ENCODE assay signal across 8 cellular contexts in the genomic region with DNA sequence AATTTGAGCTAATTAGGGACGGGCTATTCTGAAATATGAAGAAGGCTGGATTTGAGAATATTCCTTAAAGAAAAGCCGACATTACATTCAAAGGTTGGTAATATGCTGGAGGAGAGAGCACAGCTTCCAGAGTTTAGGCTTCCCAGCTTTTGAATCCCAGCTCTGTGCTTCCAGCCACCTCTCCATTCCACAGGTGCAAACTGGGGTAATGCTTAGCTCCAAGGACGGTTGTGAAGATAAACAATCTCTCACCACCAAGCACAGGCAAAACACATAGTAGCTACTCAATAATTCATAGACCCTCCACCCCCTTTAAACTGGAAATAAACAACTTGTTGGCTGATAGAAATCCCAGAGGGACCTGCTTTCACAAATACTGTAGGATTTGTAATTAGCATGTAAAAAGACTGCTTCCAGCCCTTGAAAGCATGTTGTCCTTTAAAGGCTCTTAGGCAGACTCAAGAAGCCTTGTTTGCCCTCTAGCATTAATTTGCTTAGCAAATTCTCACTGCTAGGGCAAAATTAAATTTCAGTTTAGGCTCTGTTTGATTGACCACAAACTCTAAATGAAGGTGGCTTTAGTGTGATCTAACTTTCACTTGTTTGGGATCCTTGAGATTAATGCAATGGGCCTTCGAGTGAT. TPM values are rescaled to one million over a fixed set of nuclear protein-coding genes. Genes with fewer than 3 reads are reported as not detected.
A peak's percentile ranks its signal among the peaks of the same experiment; 100 is the strongest.
DNase-seq lines count a peak whose midpoint lies in the region; ATAC-seq and TF ChIP-seq lines count a peak whose summit lies in the region.
"Had no signal": no experiment of that assay in that cellular context is flagged by ENCODE, and none has a peak within 500 bp of the region (broad histone marks: within the 10 kb centered on the region; RNA-seq: fewer than 3 reads in every experiment).

No MANE protein-coding gene starts in this region.

- H3K9me3 ChIP-seq in HEK293 (ENCODE audit: control insufficient read depth, insufficient read depth, low read depth, low read length) (no peaks in the 10 kb centered on the region), iPS-15b (ENCODE audit: control insufficient read depth, insufficient read depth, low read length) (no peaks in the 10 kb centered on the region)

- H3K36me3 ChIP-seq in HEK293 (ENCODE audit: control insufficient read depth in 2 of 2, insufficient read depth in 1 of 2, low read length in 2 of 2) (no peaks in the 10 kb centered on the region), iPS-15b (ENCODE audit: control insufficient read depth, insufficient read depth, low read length) (no peaks in the 10 kb centered on the region)

- H3K9me3 Mint-ChIP-seq in stimulated activated naive B cell treated with anti-CD40 and anti-IgM and Interleukin-4, amounts not matched to agents 10 μg/mL and 1 μg/mL and 100 μg/mL, for 72 hours = peaks cover 0 to 4% of the 10 kb centered on the region in 2 donors

- H3K4me3 Mint-ChIP-seq in stimulated activated naive B cell treated with anti-CD40 and anti-IgM and Interleukin-4, amounts not matched to agents 10 μg/mL and 1 μg/mL and 100 μg/mL, for 72 hours = no peak overlapping the region

- H3K36me3 Mint-ChIP-seq in stimulated activated naive B cell treated with anti-CD40 and anti-IgM and Interleukin-4, amounts not matched to agents 10 μg/mL and 1 μg/mL and 100 μg/mL, for 72 hours = no peaks in the 10 kb centered on the region

- no peak for TF ChIP-seq CTCF in HEK293 (tag by site-specific recombination; IDR thresholded peaks at IDR 0.05)
- TF ChIP-seq CTCF in omental fat pad (IDR thresholded peaks at IDR 0.05) = no peak

- H3K27me3 Mint-ChIP-seq in stimulated activated naive B cell treated with anti-CD40 and anti-IgM and Interleukin-4, amounts not matched to agents 10 μg/mL and 1 μg/mL and 100 μg/mL, for 72 hours = no peaks in the 10 kb centered on the region

- no peak overlapping the region for H3K27ac ChIP-seq in HEK293 (ENCODE audit: extremely low read depth, low read depth, low read length)

- peak; percentile 89 for DNase-seq in NCI-H69 (lab: John Stamatoyannopoulos, UW)
- no peak for DNase-seq in stimulated activated naive B cell treated with anti-CD40 and anti-IgM and Interleukin-4, amounts not matched to agents 10 μg/mL and 1 μg/mL and 100 μg/mL, for 72 hours
- DNase-seq in omental fat pad (ENCODE audit: low spot score) = no peak
- no peak for DNase-seq in HUDEP-2 (lab: John Stamatoyannopoulos, UW; ENCODE audit: unreplicated experiment in 76 of 76)
- DNase-seq: NCI-H2171 had no signal

- H3K4me1 Mint-ChIP-seq in stimulated activated naive B cell treated with anti-CD40 and anti-IgM and Interleukin-4, amounts not matched to agents 10 μg/mL and 1 μg/mL and 100 μg/mL, for 72 hours = peaks cover 45 to 66% of the 10 kb centered on the region in 2 donors

- peak overlapping the region; percentile 9 for H3K9ac ChIP-seq in iPS-15b (ENCODE audit: low read depth, low read length)

- H3K4me1 ChIP-seq in HEK293 (ENCODE audit: control insufficient read depth, insufficient read depth, low read length) (peaks cover 14% of the 10 kb centered on the region), iPS-15b (ENCODE audit: control insufficient read depth, insufficient read depth, low read length) (peaks cover 40% of the 10 kb centered on the region)

- no peak overlapping the region for H3K4me3 ChIP-seq in HEK293 (ENCODE audit: low read depth, low read length)
- peak overlapping the region; percentile 2 for H3K4me3 ChIP-seq in iPS-15b (ENCODE audit: low read depth, low read length)

- H3K27me3 ChIP-seq in iPS-15b (ENCODE audit: control insufficient read depth, insufficient read depth, low read length) = no peaks in the 10 kb centered on the region

- ATAC-seq in stimulated activated naive B cell treated with anti-CD40 and anti-IgM and Interleukin-4, amounts not matched to agents 10 μg/mL and 1 μg/mL and 100 μg/mL, for 72 hours (replicated peaks) = no peak
- ATAC-seq in GM19351 (IDR thresholded peaks at IDR 0.05; ENCODE audit: unreplicated experiment) (no peak), omental fat pad (ENCODE audit: low FRiP score) (no peak)

- CTCF ChIA-PET in HEK293 (lab: Yijun Ruan, JAX) = interaction anchor here (1.3 kb wide), 1 partner anchor 101 kb away, joined by 3 read pairs; no protein-coding TSS in a partner anchor

- H3K27ac Mint-ChIP-seq in stimulated activated naive B cell treated with anti-CD40 and anti-IgM and Interleukin-4, amounts not matched to agents 10 μg/mL and 1 μg/mL and 100 μg/mL, for 72 hours = peak overlapping the region; percentile 94

- POLR2A ChIA-PET in HEK293 (lab: Yijun Ruan, JAX) = interaction anchor here (1.1 to 2.1 kb wide), 2 partner anchors 24 to 534 kb away, joined by 4 read pairs; a partner anchor contains a TSS

TF ChIP-seq in HEK293, 187 proteins besides CTCF, POLR2A, EP300 and RAD21:
- TF ChIP-seq ZNF133 (tag by site-specific recombination; IDR thresholded peaks at IDR 0.05) = no peak
- no peak for TF ChIP-seq ZNF843 (tag by site-specific recombination; IDR thresholded peaks at IDR 0.05)
- TF ChIP-seq ZNF558 (tag by site-specific recombination; IDR thresholded peaks at IDR 0.05) = no peak
- TF ChIP-seq SCRT1 (tag by site-specific recombination; IDR thresholded peaks at IDR 0.05; ENCODE audit: borderline replicate concordance) = peak; percentile 59; the same call in 1 of the 2 replicates
- TF ChIP-seq ZNF501 (tag by site-specific recombination; IDR thresholded peaks at IDR 0.05) = no peak
- peak; percentile 85 for TF ChIP-seq SCRT2 (tag by site-specific recombination; IDR thresholded peaks at IDR 0.05)
- no peak for TF ChIP-seq TCF7L2 (IDR thresholded peaks at IDR 0.05; ENCODE audit: borderline replicate concordance, low read depth, low read length)
- TF ChIP-seq ZNF266 (tag by site-specific recombination; IDR thresholded peaks at IDR 0.05; ENCODE audit: low read depth) = no peak
- TF ChIP-seq, protein P1, sequence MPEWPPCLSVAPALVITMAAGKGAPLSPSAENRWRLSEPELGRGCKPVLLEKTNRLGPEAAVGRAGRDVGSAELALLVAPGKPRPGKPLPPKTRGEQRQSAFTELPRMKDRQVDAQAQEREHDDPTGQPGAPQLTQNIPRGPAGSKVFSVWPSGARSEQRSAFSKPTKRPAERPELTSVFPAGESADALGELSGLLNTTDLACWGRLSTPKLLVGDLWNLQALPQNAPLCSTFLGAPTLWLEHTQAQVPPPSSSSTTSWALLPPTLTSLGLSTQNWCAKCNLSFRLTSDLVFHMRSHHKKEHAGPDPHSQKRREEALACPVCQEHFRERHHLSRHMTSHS (tag by site-specific recombination; IDR thresholded peaks at IDR 0.05) = no peak
- TF ChIP-seq, protein P2, sequence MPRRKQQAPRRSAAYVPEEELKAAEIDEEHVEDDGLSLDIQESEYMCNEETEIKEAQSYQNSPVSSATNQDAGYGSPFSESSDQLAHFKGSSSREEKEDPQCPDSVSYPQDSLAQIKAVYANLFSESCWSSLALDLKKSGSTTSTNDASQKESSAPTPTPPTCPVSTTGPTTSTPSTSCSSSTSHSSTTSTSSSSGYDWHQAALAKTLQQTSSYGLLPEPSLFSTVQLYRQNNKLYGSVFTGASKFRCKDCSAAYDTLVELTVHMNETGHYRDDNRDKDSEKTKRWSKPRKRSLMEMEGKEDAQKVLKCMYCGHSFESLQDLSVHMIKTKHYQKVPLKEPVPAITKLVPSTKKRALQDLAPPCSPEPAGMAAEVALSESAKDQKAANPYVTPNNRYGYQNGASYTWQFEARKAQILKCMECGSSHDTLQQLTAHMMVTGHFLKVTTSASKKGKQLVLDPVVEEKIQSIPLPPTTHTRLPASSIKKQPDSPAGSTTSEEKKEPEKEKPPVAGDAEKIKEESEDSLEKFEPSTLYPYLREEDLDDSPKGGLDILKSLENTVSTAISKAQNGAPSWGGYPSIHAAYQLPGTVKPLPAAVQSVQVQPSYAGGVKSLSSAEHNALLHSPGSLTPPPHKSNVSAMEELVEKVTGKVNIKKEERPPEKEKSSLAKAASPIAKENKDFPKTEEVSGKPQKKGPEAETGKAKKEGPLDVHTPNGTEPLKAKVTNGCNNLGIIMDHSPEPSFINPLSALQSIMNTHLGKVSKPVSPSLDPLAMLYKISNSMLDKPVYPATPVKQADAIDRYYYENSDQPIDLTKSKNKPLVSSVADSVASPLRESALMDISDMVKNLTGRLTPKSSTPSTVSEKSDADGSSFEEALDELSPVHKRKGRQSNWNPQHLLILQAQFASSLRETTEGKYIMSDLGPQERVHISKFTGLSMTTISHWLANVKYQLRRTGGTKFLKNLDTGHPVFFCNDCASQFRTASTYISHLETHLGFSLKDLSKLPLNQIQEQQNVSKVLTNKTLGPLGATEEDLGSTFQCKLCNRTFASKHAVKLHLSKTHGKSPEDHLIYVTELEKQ (tag by site-specific recombination; IDR thresholded peaks at IDR 0.05; ENCODE audit: borderline replicate concordance) = no peak
- TF ChIP-seq ZNF560 (tag by site-specific recombination; IDR thresholded peaks at IDR 0.05; ENCODE audit: borderline replicate concordance) = no peak
- TF ChIP-seq, protein P3, sequence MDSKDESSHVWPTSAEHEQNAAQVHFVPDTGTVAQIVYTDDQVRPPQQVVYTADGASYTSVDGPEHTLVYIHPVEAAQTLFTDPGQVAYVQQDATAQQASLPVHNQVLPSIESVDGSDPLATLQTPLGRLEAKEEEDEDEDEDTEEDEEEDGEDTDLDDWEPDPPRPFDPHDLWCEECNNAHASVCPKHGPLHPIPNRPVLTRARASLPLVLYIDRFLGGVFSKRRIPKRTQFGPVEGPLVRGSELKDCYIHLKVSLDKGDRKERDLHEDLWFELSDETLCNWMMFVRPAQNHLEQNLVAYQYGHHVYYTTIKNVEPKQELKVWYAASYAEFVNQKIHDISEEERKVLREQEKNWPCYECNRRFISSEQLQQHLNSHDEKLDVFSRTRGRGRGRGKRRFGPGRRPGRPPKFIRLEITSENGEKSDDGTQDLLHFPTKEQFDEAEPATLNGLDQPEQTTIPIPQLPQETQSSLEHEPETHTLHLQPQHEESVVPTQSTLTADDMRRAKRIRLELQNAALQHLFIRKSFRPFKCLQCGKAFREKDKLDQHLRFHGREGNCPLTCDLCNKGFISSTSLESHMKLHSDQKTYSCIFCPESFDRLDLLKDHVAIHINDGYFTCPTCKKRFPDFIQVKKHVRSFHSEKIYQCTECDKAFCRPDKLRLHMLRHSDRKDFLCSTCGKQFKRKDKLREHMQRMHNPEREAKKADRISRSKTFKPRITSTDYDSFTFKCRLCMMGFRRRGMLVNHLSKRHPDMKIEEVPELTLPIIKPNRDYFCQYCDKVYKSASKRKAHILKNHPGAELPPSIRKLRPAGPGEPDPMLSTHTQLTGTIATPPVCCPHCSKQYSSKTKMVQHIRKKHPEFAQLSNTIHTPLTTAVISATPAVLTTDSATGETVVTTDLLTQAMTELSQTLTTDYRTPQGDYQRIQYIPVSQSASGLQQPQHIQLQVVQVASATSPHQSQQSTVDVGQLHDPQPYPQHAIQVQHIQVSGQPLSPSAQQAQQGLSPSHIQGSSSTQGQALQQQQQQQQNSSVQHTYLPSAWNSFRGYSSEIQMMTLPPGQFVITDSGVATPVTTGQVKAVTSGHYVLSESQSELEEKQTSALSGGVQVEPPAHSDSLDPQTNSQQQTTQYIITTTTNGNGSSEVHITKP (tag by site-specific recombination; IDR thresholded peaks at IDR 0.05) = no peak

RNA-seq across cellular contexts. Expression of a gene that starts 24.6 kb away (rescaled TPM):
- 10 to 100 TPM; 11.3 to 27.2 (median 19.4) TPM for total RNA-seq in omental fat pad
